29 cellular contexts compared by ENCODE assay signal in the genomic region with DNA sequence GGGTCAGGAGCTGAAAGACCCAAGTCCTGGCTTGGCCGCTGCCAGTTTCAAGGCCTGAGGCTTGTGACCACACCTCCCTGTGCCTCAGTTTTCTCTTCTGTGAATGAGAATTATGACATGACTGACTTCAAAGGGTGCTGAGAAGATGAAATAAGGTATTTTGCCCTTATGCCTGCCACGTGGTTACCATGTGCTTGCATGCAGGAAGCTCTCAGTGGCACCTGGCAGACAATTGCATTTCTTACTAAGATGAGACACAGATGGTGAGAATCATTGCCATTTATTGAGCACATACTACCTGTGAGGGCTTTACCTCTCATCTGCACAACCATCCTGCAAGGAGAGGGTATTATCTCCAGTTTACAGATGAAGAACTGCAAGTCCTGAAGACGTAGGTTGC.
"Had no signal": no experiment of that assay in that cellular context is flagged by ENCODE, and none has a peak within 500 bp of the region (broad histone marks: within the 10 kb centered on the region; RNA-seq: fewer than 3 reads in every experiment).

No MANE protein-coding gene starts in this region.

- H3K27me3 ChIP-seq: colonic mucosa, hepatocyte, right atrium auricular region, testis had no signal

- ATAC-seq: esophagus mucosa; foreskin keratinocyte; gastroesophageal sphincter; heart left ventricle; left lobe of liver; mucosa of descending colon; stimulated activated memory B cell treated with anti-CD40 and anti-IgM and Interleukin-4, amounts not matched to agents 10 μg/mL and 1 μg/mL and 100 μg/mL, for 72 hours; stimulated activated naive CD8-positive, alpha-beta T cell treated with anti-CD3 and anti-CD28 coated beads, Interleukin-15, Interleukin-2, amounts not matched to agents 100 U/mL and 50 U/mL, for 24 hours had no signal

- DNase-seq: colonic mucosa; effector CD8-positive, alpha-beta T cell; endodermal cell; foreskin keratinocyte; heart left ventricle; kidney; mesenchymal stem cell; mucosa of descending colon; naive B cell; nucleus accumbens; sigmoid colon; stimulated activated CD4-positive, alpha-beta T cell treated with anti-CD3 and anti-CD28 coated beads, Interleukin-2, amount 100 ng/mL, for 24 hours; stimulated activated CD4-positive, alpha-beta T cell treated with anti-CD3 and anti-CD28 coated beads, Interleukin-4, amount 100 ng/mL, for 24 hours; stimulated activated naive CD8-positive, alpha-beta T cell treated with anti-CD3 and anti-CD28 coated beads, Interleukin-15, Interleukin-2, amounts not matched to agents 100 U/mL and 50 U/mL, for 24 hours; substantia nigra; testis; tibial artery had no signal

- H3K4me1 Mint-ChIP-seq: mesothelial cell of epicardium, nephron had no signal

- H3K27ac ChIP-seq: colonic mucosa, epithelial cell of prostate, foreskin keratinocyte, gastroesophageal sphincter, heart left ventricle, hepatocyte, prostate gland, right atrium auricular region, sigmoid colon, testis, tibial artery had no signal

- H3K4me3 ChIP-seq: colonic mucosa, gastroesophageal sphincter, heart left ventricle, hepatocyte, mucosa of descending colon, prostate gland, right atrium auricular region, sigmoid colon, testis, tibial artery had no signal

- H3K4me1 ChIP-seq: colonic mucosa, foreskin keratinocyte, gastroesophageal sphincter, prostate gland, right atrium auricular region, sigmoid colon, testis, tibial artery had no signal

- H3K9me3 Mint-ChIP-seq: dendritic cell treated with granulocyte-macrophage colony-stimulating factor and Interleukin-4, amounts not matched to agents 40 ng/mL and 50 ng/mL, for 4 days; endodermal cell; mesothelial cell of epicardium; naive B cell; nephron; stimulated activated memory B cell treated with anti-CD40 and anti-IgM and Interleukin-4, amounts not matched to agents 10 μg/mL and 1 μg/mL and 100 μg/mL, for 72 hours; type B pancreatic cell had no signal

- H3K9me3 ChIP-seq: colonic mucosa, gastroesophageal sphincter, heart left ventricle, mucosa of descending colon, prostate gland, right atrium auricular region, sigmoid colon, testis, tibial artery had no signal

- H3K4me3 Mint-ChIP-seq: dendritic cell treated with granulocyte-macrophage colony-stimulating factor and Interleukin-4, amounts not matched to agents 40 ng/mL and 50 ng/mL, for 4 days; endodermal cell; mesothelial cell of epicardium; naive B cell; nephron; stimulated activated memory B cell treated with anti-CD40 and anti-IgM and Interleukin-4, amounts not matched to agents 10 μg/mL and 1 μg/mL and 100 μg/mL, for 72 hours; type B pancreatic cell had no signal

- H3K36me3 Mint-ChIP-seq: mesothelial cell of epicardium; naive B cell; stimulated activated memory B cell treated with anti-CD40 and anti-IgM and Interleukin-4, amounts not matched to agents 10 μg/mL and 1 μg/mL and 100 μg/mL, for 72 hours; type B pancreatic cell had no signal

- H3K27ac Mint-ChIP-seq: dendritic cell treated with granulocyte-macrophage colony-stimulating factor and Interleukin-4, amounts not matched to agents 40 ng/mL and 50 ng/mL, for 4 days; endodermal cell; mesothelial cell of epicardium; nephron; stimulated activated memory B cell treated with anti-CD40 and anti-IgM and Interleukin-4, amounts not matched to agents 10 μg/mL and 1 μg/mL and 100 μg/mL, for 72 hours; type B pancreatic cell had no signal

- H3K36me3 ChIP-seq: colonic mucosa, gastroesophageal sphincter, heart left ventricle, prostate gland, right atrium auricular region, sigmoid colon, tibial artery had no signal
